In the genomic region with DNA sequence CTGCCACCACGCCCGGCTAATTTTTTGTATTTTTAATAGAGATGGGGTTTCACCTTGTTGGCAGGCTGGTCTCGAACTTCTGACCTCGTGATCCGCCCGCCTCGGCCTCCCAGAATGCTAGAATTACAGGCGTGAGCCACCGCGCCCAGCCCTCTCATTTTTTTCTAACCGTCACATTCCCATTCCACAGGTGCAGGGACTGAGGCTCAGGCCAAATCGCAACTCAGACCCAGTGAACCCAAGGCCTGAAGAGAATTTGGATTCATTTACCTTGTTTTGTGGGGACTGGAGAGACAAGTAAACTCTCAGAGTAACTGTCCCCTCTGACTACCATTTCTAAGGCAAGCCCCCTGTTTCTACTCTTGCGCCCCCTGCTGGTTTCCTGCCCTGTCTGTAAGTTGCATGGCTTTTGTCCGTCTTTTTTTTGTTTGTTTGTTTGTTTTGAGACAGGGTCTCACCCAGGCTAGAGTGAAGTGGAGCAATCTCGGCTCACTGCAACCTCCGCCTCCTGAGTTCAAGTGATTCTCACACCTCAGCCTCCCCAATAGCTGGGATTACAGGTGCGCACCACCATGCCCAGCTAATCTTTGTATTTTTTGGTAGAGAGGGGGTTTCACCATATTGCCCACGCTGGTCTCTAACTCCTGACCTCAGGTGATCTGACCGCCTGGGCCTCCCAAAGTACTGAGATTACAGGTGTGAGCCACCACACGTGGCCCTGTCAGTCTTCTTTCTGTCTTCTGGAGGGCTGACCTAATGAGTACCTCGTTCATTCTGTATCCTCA, we compare ENCODE assay signal across 1 cellular context.
A peak's percentile ranks its signal among the peaks of the same experiment; 100 is the strongest.
TF ChIP-seq lines count a peak whose summit lies in the region.

No MANE protein-coding gene starts in this region.

TF ChIP-seq in K562, 482 proteins besides CTCF, POLR2A, EP300 and RAD21 (continued from another document and continues in another):
- TF ChIP-seq, protein P1, sequence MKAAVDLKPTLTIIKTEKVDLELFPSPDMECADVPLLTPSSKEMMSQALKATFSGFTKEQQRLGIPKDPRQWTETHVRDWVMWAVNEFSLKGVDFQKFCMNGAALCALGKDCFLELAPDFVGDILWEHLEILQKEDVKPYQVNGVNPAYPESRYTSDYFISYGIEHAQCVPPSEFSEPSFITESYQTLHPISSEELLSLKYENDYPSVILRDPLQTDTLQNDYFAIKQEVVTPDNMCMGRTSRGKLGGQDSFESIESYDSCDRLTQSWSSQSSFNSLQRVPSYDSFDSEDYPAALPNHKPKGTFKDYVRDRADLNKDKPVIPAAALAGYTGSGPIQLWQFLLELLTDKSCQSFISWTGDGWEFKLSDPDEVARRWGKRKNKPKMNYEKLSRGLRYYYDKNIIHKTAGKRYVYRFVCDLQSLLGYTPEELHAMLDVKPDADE (conservative IDR thresholded peaks at IDR 0.05; ENCODE audit: control insufficient read depth, low read depth, low read length) = no peak
- TF ChIP-seq IFI16 (CRISPR knock-in tag; IDR thresholded peaks at IDR 0.05) (no peak), EHMT2 (IDR thresholded peaks at IDR 0.05) (peak; percentile 49), ADNP (tag; IDR thresholded peaks at IDR 0.05) (no peak), LEF1 (IDR thresholded peaks at IDR 0.05) (no peak), TCF3 (CRISPR knock-in tag; IDR thresholded peaks at IDR 0.05) (no peak), FOXK1 (CRISPR knock-in tag; IDR thresholded peaks at IDR 0.05; ENCODE audit: borderline replicate concordance) (no peak), ZNF263 (CRISPR knock-in tag; IDR thresholded peaks at IDR 0.05; ENCODE audit: borderline replicate concordance) (no peak), GATA2 (CRISPR knock-in tag; IDR thresholded peaks at IDR 0.05) (no peak), SAFB (IDR thresholded peaks at IDR 0.05; ENCODE audit: borderline replicate concordance, low read depth, low read length) (no peak), SRSF1 (IDR thresholded peaks at IDR 0.05; ENCODE audit: low read depth, low read length) (no peak), NUFIP1 (IDR thresholded peaks at IDR 0.05; ENCODE audit: partially characterized antibody) (no peak), ZEB2 (IDR thresholded peaks at IDR 0.05) (no peak), MAZ (CRISPR knock-in tag; conservative IDR thresholded peaks at IDR 0.05 in 1 of 2, IDR thresholded peaks at IDR 0.05 in 1 of 2) (0 out of 4 replicates have a peak, but pooled peaks of 1 of the 2 experiments have one; percentile 38), ZNF764 (CRISPR knock-in tag; IDR thresholded peaks at IDR 0.05; ENCODE audit: low read depth) (no peak), ARNT (IDR thresholded peaks at IDR 0.05) (0 out of 4 replicates have a peak, but pooled peaks of 1 of the 2 experiments have one; percentile 17), BRF1 (IDR thresholded peaks at IDR 0.05; ENCODE audit: borderline replicate concordance, extremely low read depth, insufficient read length) (no peak), ZNF143 (CRISPR knock-in tag; IDR thresholded peaks at IDR 0.05) (0 out of 2 replicates have a peak, but pooled peaks have one; percentile 15), NONO (IDR thresholded peaks at IDR 0.05; ENCODE audit: low read depth in 2 of 2, low read length in 1 of 2) (no peak), SMC3 (conservative IDR thresholded peaks at IDR 0.05; ENCODE audit: insufficient read depth, low read depth, low read length) (peak; percentile 48; the same call in 1 of the 2 replicates), ZNF133 (CRISPR knock-in tag; IDR thresholded peaks at IDR 0.05) (no peak), NFATC3 (IDR thresholded peaks at IDR 0.05) (no peak), ZNF184 (CRISPR knock-in tag; IDR thresholded peaks at IDR 0.05) (no peak), ZNF57 (CRISPR knock-in tag; IDR thresholded peaks at IDR 0.05) (no peak), POU5F1 (IDR thresholded peaks at IDR 0.05; ENCODE audit: borderline replicate concordance, low read depth, low read length, partially characterized antibody) (no peak), SRSF3 (IDR thresholded peaks at IDR 0.05; ENCODE audit: insufficient read depth, low read length) (no peak), GATAD2A (IDR thresholded peaks at IDR 0.05) (no peak), PHB2 (IDR thresholded peaks at IDR 0.05; ENCODE audit: low read depth) (no peak), FOXP1 (CRISPR knock-in tag; IDR thresholded peaks at IDR 0.05) (0 out of 2 replicates have a peak, but pooled peaks have one; percentile 48), ZNF316 (IDR thresholded peaks at IDR 0.05) (no peak), CHD4 (IDR thresholded peaks at IDR 0.05; ENCODE audit: insufficient read depth, insufficient replicate concordance, low read depth, low read length, poor library complexity, severe bottlenecking) (no peak), RBM25 (IDR thresholded peaks at IDR 0.05; ENCODE audit: low read depth, low read length, severe bottlenecking) (peak; percentile 29), ERF (CRISPR knock-in tag; IDR thresholded peaks at IDR 0.05) (no peak), CREB1 (IDR thresholded peaks at IDR 0.05) (no peak), CREB1 (CRISPR knock-in tag; IDR thresholded peaks at IDR 0.05) (no peak), ZNF785 (CRISPR knock-in tag; IDR thresholded peaks at IDR 0.05) (no peak), ZNF561 (CRISPR knock-in tag; conservative IDR thresholded peaks at IDR 0.05) (no peak), NFYB (IDR thresholded peaks at IDR 0.05; ENCODE audit: extremely low read depth, insufficient read length) (no peak), SIN3A (IDR thresholded peaks at IDR 0.05; ENCODE audit: borderline replicate concordance in 2 of 2, control insufficient read depth in 1 of 2, low read depth in 2 of 2, low read length in 2 of 2) (no peak), SRSF7 (optimal IDR thresholded peaks at IDR 0.05; ENCODE audit: low read depth, low read length) (no peak), JUND (IDR thresholded peaks at IDR 0.05; ENCODE audit: borderline replicate concordance, low read depth, low read length) (no peak), JUND (tag; IDR thresholded peaks at IDR 0.05; ENCODE audit: borderline replicate concordance, low read depth, low read length) (no peak), ZSCAN32 (CRISPR knock-in tag; IDR thresholded peaks at IDR 0.05) (no peak), KDM1A (IDR thresholded peaks at IDR 0.05) (0 out of 4 replicates have a peak, but pooled peaks have one; percentile 16 to 32), ZBTB17 (CRISPR knock-in tag; IDR thresholded peaks at IDR 0.05) (no peak), NFIC (IDR thresholded peaks at IDR 0.05) (no peak), BCOR (IDR thresholded peaks at IDR 0.05) (peak; percentile 67; the same call in 1 of the 2 replicates)
- TF ChIP-seq, protein P2, sequence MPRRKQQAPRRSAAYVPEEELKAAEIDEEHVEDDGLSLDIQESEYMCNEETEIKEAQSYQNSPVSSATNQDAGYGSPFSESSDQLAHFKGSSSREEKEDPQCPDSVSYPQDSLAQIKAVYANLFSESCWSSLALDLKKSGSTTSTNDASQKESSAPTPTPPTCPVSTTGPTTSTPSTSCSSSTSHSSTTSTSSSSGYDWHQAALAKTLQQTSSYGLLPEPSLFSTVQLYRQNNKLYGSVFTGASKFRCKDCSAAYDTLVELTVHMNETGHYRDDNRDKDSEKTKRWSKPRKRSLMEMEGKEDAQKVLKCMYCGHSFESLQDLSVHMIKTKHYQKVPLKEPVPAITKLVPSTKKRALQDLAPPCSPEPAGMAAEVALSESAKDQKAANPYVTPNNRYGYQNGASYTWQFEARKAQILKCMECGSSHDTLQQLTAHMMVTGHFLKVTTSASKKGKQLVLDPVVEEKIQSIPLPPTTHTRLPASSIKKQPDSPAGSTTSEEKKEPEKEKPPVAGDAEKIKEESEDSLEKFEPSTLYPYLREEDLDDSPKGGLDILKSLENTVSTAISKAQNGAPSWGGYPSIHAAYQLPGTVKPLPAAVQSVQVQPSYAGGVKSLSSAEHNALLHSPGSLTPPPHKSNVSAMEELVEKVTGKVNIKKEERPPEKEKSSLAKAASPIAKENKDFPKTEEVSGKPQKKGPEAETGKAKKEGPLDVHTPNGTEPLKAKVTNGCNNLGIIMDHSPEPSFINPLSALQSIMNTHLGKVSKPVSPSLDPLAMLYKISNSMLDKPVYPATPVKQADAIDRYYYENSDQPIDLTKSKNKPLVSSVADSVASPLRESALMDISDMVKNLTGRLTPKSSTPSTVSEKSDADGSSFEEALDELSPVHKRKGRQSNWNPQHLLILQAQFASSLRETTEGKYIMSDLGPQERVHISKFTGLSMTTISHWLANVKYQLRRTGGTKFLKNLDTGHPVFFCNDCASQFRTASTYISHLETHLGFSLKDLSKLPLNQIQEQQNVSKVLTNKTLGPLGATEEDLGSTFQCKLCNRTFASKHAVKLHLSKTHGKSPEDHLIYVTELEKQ (CRISPR knock-in tag; IDR thresholded peaks at IDR 0.05) = no peak
- TF ChIP-seq, protein P3, sequence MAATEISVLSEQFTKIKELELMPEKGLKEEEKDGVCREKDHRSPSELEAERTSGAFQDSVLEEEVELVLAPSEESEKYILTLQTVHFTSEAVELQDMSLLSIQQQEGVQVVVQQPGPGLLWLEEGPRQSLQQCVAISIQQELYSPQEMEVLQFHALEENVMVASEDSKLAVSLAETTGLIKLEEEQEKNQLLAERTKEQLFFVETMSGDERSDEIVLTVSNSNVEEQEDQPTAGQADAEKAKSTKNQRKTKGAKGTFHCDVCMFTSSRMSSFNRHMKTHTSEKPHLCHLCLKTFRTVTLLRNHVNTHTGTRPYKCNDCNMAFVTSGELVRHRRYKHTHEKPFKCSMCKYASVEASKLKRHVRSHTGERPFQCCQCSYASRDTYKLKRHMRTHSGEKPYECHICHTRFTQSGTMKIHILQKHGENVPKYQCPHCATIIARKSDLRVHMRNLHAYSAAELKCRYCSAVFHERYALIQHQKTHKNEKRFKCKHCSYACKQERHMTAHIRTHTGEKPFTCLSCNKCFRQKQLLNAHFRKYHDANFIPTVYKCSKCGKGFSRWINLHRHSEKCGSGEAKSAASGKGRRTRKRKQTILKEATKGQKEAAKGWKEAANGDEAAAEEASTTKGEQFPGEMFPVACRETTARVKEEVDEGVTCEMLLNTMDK (IDR thresholded peaks at IDR 0.05; ENCODE audit: borderline replicate concordance, insufficient read depth, low read depth, low read length, poor library complexity, severe bottlenecking) = peak; percentile 59
- TF ChIP-seq, protein P4, sequence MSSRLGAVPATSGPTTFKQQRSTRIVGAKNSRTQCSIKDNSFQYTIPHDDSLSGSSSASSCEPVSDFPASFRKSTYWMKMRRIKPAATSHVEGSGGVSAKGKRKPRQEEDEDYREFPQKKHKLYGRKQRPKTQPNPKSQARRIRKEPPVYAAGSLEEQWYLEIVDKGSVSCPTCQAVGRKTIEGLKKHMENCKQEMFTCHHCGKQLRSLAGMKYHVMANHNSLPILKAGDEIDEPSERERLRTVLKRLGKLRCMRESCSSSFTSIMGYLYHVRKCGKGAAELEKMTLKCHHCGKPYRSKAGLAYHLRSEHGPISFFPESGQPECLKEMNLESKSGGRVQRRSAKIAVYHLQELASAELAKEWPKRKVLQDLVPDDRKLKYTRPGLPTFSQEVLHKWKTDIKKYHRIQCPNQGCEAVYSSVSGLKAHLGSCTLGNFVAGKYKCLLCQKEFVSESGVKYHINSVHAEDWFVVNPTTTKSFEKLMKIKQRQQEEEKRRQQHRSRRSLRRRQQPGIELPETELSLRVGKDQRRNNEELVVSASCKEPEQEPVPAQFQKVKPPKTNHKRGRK (tag; IDR thresholded peaks at IDR 0.05) = no peak
- TF ChIP-seq, protein P5, sequence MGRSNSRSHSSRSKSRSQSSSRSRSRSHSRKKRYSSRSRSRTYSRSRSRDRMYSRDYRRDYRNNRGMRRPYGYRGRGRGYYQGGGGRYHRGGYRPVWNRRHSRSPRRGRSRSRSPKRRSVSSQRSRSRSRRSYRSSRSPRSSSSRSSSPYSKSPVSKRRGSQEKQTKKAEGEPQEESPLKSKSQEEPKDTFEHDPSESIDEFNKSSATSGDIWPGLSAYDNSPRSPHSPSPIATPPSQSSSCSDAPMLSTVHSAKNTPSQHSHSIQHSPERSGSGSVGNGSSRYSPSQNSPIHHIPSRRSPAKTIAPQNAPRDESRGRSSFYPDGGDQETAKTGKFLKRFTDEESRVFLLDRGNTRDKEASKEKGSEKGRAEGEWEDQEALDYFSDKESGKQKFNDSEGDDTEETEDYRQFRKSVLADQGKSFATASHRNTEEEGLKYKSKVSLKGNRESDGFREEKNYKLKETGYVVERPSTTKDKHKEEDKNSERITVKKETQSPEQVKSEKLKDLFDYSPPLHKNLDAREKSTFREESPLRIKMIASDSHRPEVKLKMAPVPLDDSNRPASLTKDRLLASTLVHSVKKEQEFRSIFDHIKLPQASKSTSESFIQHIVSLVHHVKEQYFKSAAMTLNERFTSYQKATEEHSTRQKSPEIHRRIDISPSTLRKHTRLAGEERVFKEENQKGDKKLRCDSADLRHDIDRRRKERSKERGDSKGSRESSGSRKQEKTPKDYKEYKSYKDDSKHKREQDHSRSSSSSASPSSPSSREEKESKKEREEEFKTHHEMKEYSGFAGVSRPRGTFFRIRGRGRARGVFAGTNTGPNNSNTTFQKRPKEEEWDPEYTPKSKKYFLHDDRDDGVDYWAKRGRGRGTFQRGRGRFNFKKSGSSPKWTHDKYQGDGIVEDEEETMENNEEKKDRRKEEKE (IDR thresholded peaks at IDR 0.05; ENCODE audit: borderline replicate concordance in 1 of 2, control insufficient read depth in 1 of 2, low read depth in 2 of 2, low read length in 1 of 2) = no peak
- TF ChIP-seq, protein P6, sequence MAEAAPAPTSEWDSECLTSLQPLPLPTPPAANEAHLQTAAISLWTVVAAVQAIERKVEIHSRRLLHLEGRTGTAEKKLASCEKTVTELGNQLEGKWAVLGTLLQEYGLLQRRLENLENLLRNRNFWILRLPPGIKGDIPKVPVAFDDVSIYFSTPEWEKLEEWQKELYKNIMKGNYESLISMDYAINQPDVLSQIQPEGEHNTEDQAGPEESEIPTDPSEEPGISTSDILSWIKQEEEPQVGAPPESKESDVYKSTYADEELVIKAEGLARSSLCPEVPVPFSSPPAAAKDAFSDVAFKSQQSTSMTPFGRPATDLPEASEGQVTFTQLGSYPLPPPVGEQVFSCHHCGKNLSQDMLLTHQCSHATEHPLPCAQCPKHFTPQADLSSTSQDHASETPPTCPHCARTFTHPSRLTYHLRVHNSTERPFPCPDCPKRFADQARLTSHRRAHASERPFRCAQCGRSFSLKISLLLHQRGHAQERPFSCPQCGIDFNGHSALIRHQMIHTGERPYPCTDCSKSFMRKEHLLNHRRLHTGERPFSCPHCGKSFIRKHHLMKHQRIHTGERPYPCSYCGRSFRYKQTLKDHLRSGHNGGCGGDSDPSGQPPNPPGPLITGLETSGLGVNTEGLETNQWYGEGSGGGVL (CRISPR knock-in tag; IDR thresholded peaks at IDR 0.05) = no peak
- TF ChIP-seq, protein P7, sequence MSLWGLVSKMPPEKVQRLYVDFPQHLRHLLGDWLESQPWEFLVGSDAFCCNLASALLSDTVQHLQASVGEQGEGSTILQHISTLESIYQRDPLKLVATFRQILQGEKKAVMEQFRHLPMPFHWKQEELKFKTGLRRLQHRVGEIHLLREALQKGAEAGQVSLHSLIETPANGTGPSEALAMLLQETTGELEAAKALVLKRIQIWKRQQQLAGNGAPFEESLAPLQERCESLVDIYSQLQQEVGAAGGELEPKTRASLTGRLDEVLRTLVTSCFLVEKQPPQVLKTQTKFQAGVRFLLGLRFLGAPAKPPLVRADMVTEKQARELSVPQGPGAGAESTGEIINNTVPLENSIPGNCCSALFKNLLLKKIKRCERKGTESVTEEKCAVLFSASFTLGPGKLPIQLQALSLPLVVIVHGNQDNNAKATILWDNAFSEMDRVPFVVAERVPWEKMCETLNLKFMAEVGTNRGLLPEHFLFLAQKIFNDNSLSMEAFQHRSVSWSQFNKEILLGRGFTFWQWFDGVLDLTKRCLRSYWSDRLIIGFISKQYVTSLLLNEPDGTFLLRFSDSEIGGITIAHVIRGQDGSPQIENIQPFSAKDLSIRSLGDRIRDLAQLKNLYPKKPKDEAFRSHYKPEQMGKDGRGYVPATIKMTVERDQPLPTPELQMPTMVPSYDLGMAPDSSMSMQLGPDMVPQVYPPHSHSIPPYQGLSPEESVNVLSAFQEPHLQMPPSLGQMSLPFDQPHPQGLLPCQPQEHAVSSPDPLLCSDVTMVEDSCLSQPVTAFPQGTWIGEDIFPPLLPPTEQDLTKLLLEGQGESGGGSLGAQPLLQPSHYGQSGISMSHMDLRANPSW (CRISPR knock-in tag; IDR thresholded peaks at IDR 0.05) = no peak
